In genomic region chr14:76924363-76925151, GRCh38 we compare ENCODE assay signal across 8 cellular contexts.
A peak's percentile ranks its signal among the peaks of the same experiment; 100 is the strongest.
DNase-seq lines count a peak whose midpoint lies in the region; ATAC-seq and TF ChIP-seq lines count a peak whose summit lies in the region.

No MANE protein-coding gene starts in this region.

- intact Hi-C loops in heart left ventricle (cut with DNase I), result no loop called here

- peak overlapping the region; percentile 35 for H3K27ac Mint-ChIP-seq in activated naive CD4-positive, alpha-beta T cell treated with anti-CD3 and anti-CD28 coated beads, Interleukin-2, amount 50 U/mL, for 24 hours

- 42% methylated on average over 14 of the region's 18 CpGs for WGBS in mesenchymal stem cell
- 62 to 80% (median 70%) methylated on average over 14 to 18 of the region's 18 CpGs for WGBS in heart left ventricle, 4 donors

- peak overlapping the region; percentile 90 for H4K8ac ChIP-seq in mesenchymal stem cell (ENCODE audit: low read length)

- H3K27me3 Mint-ChIP-seq in activated naive CD4-positive, alpha-beta T cell treated with anti-CD3 and anti-CD28 coated beads, Interleukin-2, amount 50 U/mL, for 24 hours, result no peaks in the 10 kb centered on the region

- no peak overlapping the region for H3K4me2 ChIP-seq in DND-41 (ENCODE audit: insufficient read depth, low read length)
- H3K4me2 ChIP-seq in mesenchymal stem cell (ENCODE audit: low read length, poor library complexity, severe bottlenecking), result no peak overlapping the region

- peaks cover 80% of the 10 kb centered on the region for H3K4me1 Mint-ChIP-seq in activated naive CD4-positive, alpha-beta T cell treated with anti-CD3 and anti-CD28 coated beads, Interleukin-2, amount 50 U/mL, for 24 hours

- H2BK120ac ChIP-seq in mesenchymal stem cell (ENCODE audit: low read depth, low read length), result no peak overlapping the region

- H3K4me3 ChIP-seq in DND-41 (ENCODE audit: low read depth in 1 of 2, low read length in 2 of 2) (no peak overlapping the region), mesenchymal stem cell (ENCODE audit: insufficient read depth in 1 of 2, low read depth in 1 of 2, low read length in 2 of 2) (no peak overlapping the region), heart left ventricle (no peak overlapping the region)

- H3K9me3 ChIP-seq in DND-41 (ENCODE audit: insufficient read depth, low read length, severe bottlenecking) (no peaks in the 10 kb centered on the region), mesenchymal stem cell (ENCODE audit: control insufficient read depth, low read length) (no peaks in the 10 kb centered on the region), heart left ventricle (no peaks in the 10 kb centered on the region)

- H2BK12ac ChIP-seq in mesenchymal stem cell (ENCODE audit: low read length in 2 of 2), result peak overlapping the region; percentile 51 to 86

- H3K14ac ChIP-seq in mesenchymal stem cell (ENCODE audit: low read length in 2 of 2), result no peak overlapping the region

- no peaks in the 10 kb centered on the region for H3K79me1 ChIP-seq in mesenchymal stem cell (replicated peaks; ENCODE audit: low read length, poor library complexity, severe bottlenecking)

- no peaks in the 10 kb centered on the region for H3K9me3 Mint-ChIP-seq in activated naive CD4-positive, alpha-beta T cell treated with anti-CD3 and anti-CD28 coated beads, Interleukin-2, amount 50 U/mL, for 24 hours

- H3K27me3 ChIP-seq in DND-41 (ENCODE audit: insufficient read depth, low read length, poor library complexity) (no peaks in the 10 kb centered on the region), mesenchymal stem cell (ENCODE audit: control insufficient read depth in 1 of 2, insufficient read depth in 1 of 2, low read length in 2 of 2) (no peaks in the 10 kb centered on the region), heart left ventricle (no peaks in the 10 kb centered on the region)

- peak overlapping the region; percentile 19 to 70 for H3K4ac ChIP-seq in mesenchymal stem cell (ENCODE audit: low read depth in 1 of 2, low read length in 2 of 2)

- DNase-seq in DND-41 (peak; percentile 71), NCI-H2081 (lab: John Stamatoyannopoulos, UW) (peak; percentile 77 to 85), mesenchymal stem cell (peak; percentile 60), amniotic stem cell (lab: John Stamatoyannopoulos, UW) (no peak), heart left ventricle (no peak), SW480 (ENCODE audit: low spot score) (no peak), ureter (ENCODE audit: low spot score) (no peak)

- H4K91ac ChIP-seq in mesenchymal stem cell (ENCODE audit: low read length), result peak overlapping the region; percentile 89

- no peaks in the 10 kb centered on the region for H3K79me2 ChIP-seq in DND-41 (ENCODE audit: insufficient read depth, low read length)

- H3K9ac ChIP-seq in DND-41 (ENCODE audit: low read depth, low read length) (no peak overlapping the region), mesenchymal stem cell (ENCODE audit: low read length) (no peak overlapping the region)

- peak overlapping the region; percentile 51 for H2BK5ac ChIP-seq in mesenchymal stem cell (ENCODE audit: low read depth, low read length, poor library complexity, severe bottlenecking)

- no peak for TF ChIP-seq CTCF in DND-41 (IDR thresholded peaks at IDR 0.05; ENCODE audit: borderline replicate concordance, extremely low read depth, low read length, poor library complexity, severe bottlenecking)
- TF ChIP-seq CTCF in heart left ventricle (IDR thresholded peaks at IDR 0.05), result no peak

- peak overlapping the region; percentile 58 for H2BK15ac ChIP-seq in mesenchymal stem cell (ENCODE audit: low read depth, poor library complexity, severe bottlenecking)

- H3K4me3 Mint-ChIP-seq in activated naive CD4-positive, alpha-beta T cell treated with anti-CD3 and anti-CD28 coated beads, Interleukin-2, amount 50 U/mL, for 24 hours, result no peak overlapping the region

- peak overlapping the region; percentile 17 to 76 for H3K18ac ChIP-seq in mesenchymal stem cell (ENCODE audit: low read depth in 1 of 2, low read length in 2 of 2)

- no peaks in the 10 kb centered on the region for H4K20me1 ChIP-seq in DND-41 (ENCODE audit: insufficient read depth, low read length)

- H3K36me3 Mint-ChIP-seq in activated naive CD4-positive, alpha-beta T cell treated with anti-CD3 and anti-CD28 coated beads, Interleukin-2, amount 50 U/mL, for 24 hours, result no peaks in the 10 kb centered on the region

- H2AK5ac ChIP-seq in mesenchymal stem cell (ENCODE audit: low read length, severe bottlenecking), result peak overlapping the region; percentile 87

- peak; percentile 4; the same call in 1 of the 3 replicates for ATAC-seq in DND-41 (ENCODE audit: insufficient read depth, low read depth)
- ATAC-seq in heart left ventricle, result no peak

- H3K23ac ChIP-seq in mesenchymal stem cell (ENCODE audit: low read length in 2 of 2), result no peak overlapping the region

- H3K27ac ChIP-seq in DND-41 (ENCODE audit: low read length) (no peak overlapping the region), mesenchymal stem cell (ENCODE audit: low read length, poor library complexity, severe bottlenecking) (no peak overlapping the region), heart left ventricle (no peak overlapping the region)

- H3K4me1 ChIP-seq in DND-41 (ENCODE audit: insufficient read depth, low read length) (peaks cover 75% of the 10 kb centered on the region), mesenchymal stem cell (ENCODE audit: control insufficient read depth, insufficient read depth, low read depth, low read length) (peaks cover 61% of the 10 kb centered on the region), heart left ventricle (peaks cover 4 to 69% (median 48%) of the 10 kb centered on the region in 12 donors)

- no peaks in the 10 kb centered on the region for H3K36me3 ChIP-seq in DND-41 (ENCODE audit: insufficient read depth, low read length)
- H3K36me3 ChIP-seq in mesenchymal stem cell (ENCODE audit: control insufficient read depth in 1 of 2, insufficient read depth in 2 of 2, low read depth in 1 of 2, low read length in 2 of 2), result no peaks in the 10 kb centered on the region
- H3K36me3 ChIP-seq in heart left ventricle, result no peaks in the 10 kb centered on the region

- TF ChIP-seq POLR2A in heart left ventricle (IDR thresholded peaks at IDR 0.05), result no peak

- no peak overlapping the region for H2AFZ ChIP-seq in DND-41 (ENCODE audit: low read depth, low read length)
- no peak overlapping the region for H2AFZ ChIP-seq in mesenchymal stem cell (ENCODE audit: low read depth, low read length)

Comparison
In these comparisons a context has a peak if more than half of its experiments do, and no peak if none do; other contexts are left out.
1. DNase-seq: peak in DND-41 (single experiment), NCI-H2081 (2 of 2) and mesenchymal stem cell (single experiment); none in amniotic stem cell (single experiment), heart left ventricle (0 of 5), SW480 (single experiment) and ureter (single experiment).